16 cellular contexts compared by ENCODE assay signal in genomic region chr21:15524855-15525254, GRCh38.
A peak's percentile ranks its signal among the peaks of the same experiment; 100 is the strongest.
DNase-seq lines count a peak whose midpoint lies in the region; ATAC-seq lines count a peak whose summit lies in the region.
"Had no signal": no experiment of that assay in that cellular context is flagged by ENCODE, and none has a peak within 500 bp of the region (broad histone marks: within the 10 kb centered on the region; RNA-seq: fewer than 3 reads in every experiment).

No MANE protein-coding gene starts in this region.

- peaks cover 10% of the 10 kb centered on the region for H3K4me1 Mint-ChIP-seq in activated CD4-positive, alpha-beta T cell treated with anti-CD3 and anti-CD28 coated beads, Interleukin-2, amount 10 ng/mL, durations not matched to agents 24 days and 14 days
- peaks cover 45% of the 10 kb centered on the region for H3K4me1 Mint-ChIP-seq in activated naive CD4-positive, alpha-beta T cell treated with anti-CD3 and anti-CD28 coated beads for 36 hours (ENCODE audit: low read depth)
- H3K4me1 Mint-ChIP-seq in activated naive CD8-positive, alpha-beta T cell (ENCODE audit: low read depth), result peaks cover 39% of the 10 kb centered on the region
- H3K4me1 Mint-ChIP-seq in activated naive CD8-positive, alpha-beta T cell treated with anti-CD3 and anti-CD28 coated beads for 36 hours, result peaks cover 30% of the 10 kb centered on the region
- peaks cover 34% of the 10 kb centered on the region for H3K4me1 Mint-ChIP-seq in activated naive CD8-positive, alpha-beta T cell treated with anti-CD3 and anti-CD28 coated beads, Interleukin-2, amount 50 U/mL, for 24 hours

- no peak overlapping the region for H3K4me3 Mint-ChIP-seq in activated CD4-positive, alpha-beta T cell treated with anti-CD3 and anti-CD28 coated beads, Interleukin-2, amount 10 ng/mL, durations not matched to agents 24 days and 14 days
- no peak overlapping the region for H3K4me3 Mint-ChIP-seq in activated naive CD4-positive, alpha-beta T cell treated with anti-CD3 and anti-CD28 coated beads for 36 hours
- H3K4me3 Mint-ChIP-seq in activated naive CD8-positive, alpha-beta T cell, result no peak overlapping the region
- H3K4me3 Mint-ChIP-seq in activated naive CD8-positive, alpha-beta T cell treated with anti-CD3 and anti-CD28 coated beads for 36 hours, result no peak overlapping the region
- H3K4me3 Mint-ChIP-seq in activated naive CD8-positive, alpha-beta T cell treated with anti-CD3 and anti-CD28 coated beads, Interleukin-2, amount 50 U/mL, for 24 hours, result no peak overlapping the region
- H3K4me3 Mint-ChIP-seq: B cell; CD4-positive, alpha-beta T cell; CD8-positive, alpha-beta T cell had no signal

- no peaks in the 10 kb centered on the region for H3K36me3 Mint-ChIP-seq in activated CD4-positive, alpha-beta T cell treated with anti-CD3 and anti-CD28 coated beads, Interleukin-2, amount 10 ng/mL, durations not matched to agents 24 days and 14 days (ENCODE audit: low read depth)
- H3K36me3 Mint-ChIP-seq in activated naive CD4-positive, alpha-beta T cell treated with anti-CD3 and anti-CD28 coated beads for 36 hours (ENCODE audit: low read depth), result peaks cover under 1% of the 10 kb centered on the region
- H3K36me3 Mint-ChIP-seq in activated naive CD8-positive, alpha-beta T cell, result peaks cover 3% of the 10 kb centered on the region
- peaks cover 1% of the 10 kb centered on the region for H3K36me3 Mint-ChIP-seq in activated naive CD8-positive, alpha-beta T cell treated with anti-CD3 and anti-CD28 coated beads for 36 hours
- peaks cover under 1% of the 10 kb centered on the region for H3K36me3 Mint-ChIP-seq in activated naive CD8-positive, alpha-beta T cell treated with anti-CD3 and anti-CD28 coated beads, Interleukin-2, amount 50 U/mL, for 24 hours (ENCODE audit: low read depth)
- H3K36me3 Mint-ChIP-seq: CD8-positive, alpha-beta T cell had no signal

- CTCF ChIA-PET in activated naive CD4-positive, alpha-beta T cell treated with anti-CD3 and anti-CD28 coated beads for 36 hours (lab: Charles Lee), result no interaction called here

- intact Hi-C loops in activated CD4-positive, alpha-beta T cell treated with anti-CD3 and anti-CD28 coated beads, Interleukin-2, amount 10 ng/mL, durations not matched to agents 24 days and 14 days (cut with micrococcal nuclease), result no loop called here
- intact Hi-C loops in activated naive CD4-positive, alpha-beta T cell treated with anti-CD3 and anti-CD28 coated beads for 36 hours (cut with micrococcal nuclease), result loop anchor here (1.0 to 10.0 kb wide), 2 partner anchors 11 to 910 kb away; no protein-coding TSS in a partner anchor

- H3K9me3 Mint-ChIP-seq in activated CD4-positive, alpha-beta T cell treated with anti-CD3 and anti-CD28 coated beads, Interleukin-2, amount 10 ng/mL, durations not matched to agents 24 days and 14 days, result peaks cover 13% of the 10 kb centered on the region
- H3K9me3 Mint-ChIP-seq in activated naive CD4-positive, alpha-beta T cell treated with anti-CD3 and anti-CD28 coated beads for 36 hours, result peaks cover 1% of the 10 kb centered on the region
- H3K9me3 Mint-ChIP-seq in activated naive CD8-positive, alpha-beta T cell (ENCODE audit: low read depth), result no peaks in the 10 kb centered on the region
- H3K9me3 Mint-ChIP-seq in activated naive CD8-positive, alpha-beta T cell treated with anti-CD3 and anti-CD28 coated beads for 36 hours, result peaks cover 1% of the 10 kb centered on the region
- H3K9me3 Mint-ChIP-seq in activated naive CD8-positive, alpha-beta T cell treated with anti-CD3 and anti-CD28 coated beads, Interleukin-2, amount 50 U/mL, for 24 hours, result peaks cover 1% of the 10 kb centered on the region
- H3K9me3 Mint-ChIP-seq: CD4-positive, alpha-beta T cell; CD8-positive, alpha-beta T cell had no signal

- DNase-seq in activated CD4-positive, alpha-beta T cell treated with anti-CD3 and anti-CD28 coated beads, Interleukin-2, amount 10 ng/mL, durations not matched to agents 24 days and 14 days, result peak; percentile 3
- DNase-seq in activated CD4-positive, alpha-beta T cell treated with anti-CD3 and anti-CD28 coated beads for 48 hours, result no peak
- no peak for DNase-seq in activated naive CD4-positive, alpha-beta T cell treated with anti-CD3 and anti-CD28 coated beads for 36 hours
- no peak for DNase-seq in activated naive CD4-positive, alpha-beta T cell (lab: John Stamatoyannopoulos, UW)
- DNase-seq in activated naive CD8-positive, alpha-beta T cell treated with anti-CD3 and anti-CD28 coated beads for 36 hours, result no peak
- no peak for DNase-seq in activated naive CD8-positive, alpha-beta T cell treated with anti-CD3 and anti-CD28 coated beads, Interleukin-2, amount 50 U/mL, for 24 hours
- DNase-seq: AML-193; Caco-2; Calu3; CD4-positive, alpha-beta T cell; CD8-positive, alpha-beta T cell; DMS79 treated with DMSO at 0.1 percent for 48 hours; GF-D8 had no signal

- no peak overlapping the region for H3K27ac Mint-ChIP-seq in activated CD4-positive, alpha-beta T cell treated with anti-CD3 and anti-CD28 coated beads, Interleukin-2, amount 10 ng/mL, durations not matched to agents 24 days and 14 days
- peak overlapping the region; percentile 3 for H3K27ac Mint-ChIP-seq in activated naive CD4-positive, alpha-beta T cell treated with anti-CD3 and anti-CD28 coated beads for 36 hours
- H3K27ac Mint-ChIP-seq in activated naive CD8-positive, alpha-beta T cell, result peak overlapping the region; percentile 72
- H3K27ac Mint-ChIP-seq in activated naive CD8-positive, alpha-beta T cell treated with anti-CD3 and anti-CD28 coated beads for 36 hours, result no peak overlapping the region
- peak overlapping the region; percentile 53 for H3K27ac Mint-ChIP-seq in activated naive CD8-positive, alpha-beta T cell treated with anti-CD3 and anti-CD28 coated beads, Interleukin-2, amount 50 U/mL, for 24 hours
- H3K27ac Mint-ChIP-seq: B cell; CD4-positive, alpha-beta T cell; CD8-positive, alpha-beta T cell had no signal

- peak; percentile 46 for ATAC-seq in activated naive CD8-positive, alpha-beta T cell treated with anti-CD3 and anti-CD28 coated beads, Interleukin-2, amount 50 U/mL, for 24 hours
- ATAC-seq: A549; CD8-positive, alpha-beta T cell had no signal

- no peaks in the 10 kb centered on the region for H3K27me3 Mint-ChIP-seq in activated CD4-positive, alpha-beta T cell treated with anti-CD3 and anti-CD28 coated beads, Interleukin-2, amount 10 ng/mL, durations not matched to agents 24 days and 14 days
- H3K27me3 Mint-ChIP-seq in activated naive CD4-positive, alpha-beta T cell treated with anti-CD3 and anti-CD28 coated beads for 36 hours (ENCODE audit: low read depth), result no peaks in the 10 kb centered on the region
- no peaks in the 10 kb centered on the region for H3K27me3 Mint-ChIP-seq in activated naive CD8-positive, alpha-beta T cell
- no peaks in the 10 kb centered on the region for H3K27me3 Mint-ChIP-seq in activated naive CD8-positive, alpha-beta T cell treated with anti-CD3 and anti-CD28 coated beads for 36 hours
- no peaks in the 10 kb centered on the region for H3K27me3 Mint-ChIP-seq in activated naive CD8-positive, alpha-beta T cell treated with anti-CD3 and anti-CD28 coated beads, Interleukin-2, amount 50 U/mL, for 24 hours
- H3K27me3 Mint-ChIP-seq: CD4-positive, alpha-beta T cell had no signal

Comparison
In these comparisons a context has a peak if more than half of its experiments do, and no peak if none do; other contexts are left out.
1. H3K27ac Mint-ChIP-seq: peak in activated naive CD4-positive, alpha-beta T cell treated with anti-CD3 and anti-CD28 coated beads for 36 hours (single experiment), activated naive CD8-positive, alpha-beta T cell (single experiment) and activated naive CD8-positive, alpha-beta T cell treated with anti-CD3 and anti-CD28 coated beads, Interleukin-2, amount 50 U/mL, for 24 hours (single experiment); none in activated CD4-positive, alpha-beta T cell treated with anti-CD3 and anti-CD28 coated beads, Interleukin-2, amount 10 ng/mL, durations not matched to agents 24 days and 14 days (single experiment) and activated naive CD8-positive, alpha-beta T cell treated with anti-CD3 and anti-CD28 coated beads for 36 hours (single experiment).